Comparison of ENCODE assay signal across 13 cellular contexts in the genomic region with DNA sequence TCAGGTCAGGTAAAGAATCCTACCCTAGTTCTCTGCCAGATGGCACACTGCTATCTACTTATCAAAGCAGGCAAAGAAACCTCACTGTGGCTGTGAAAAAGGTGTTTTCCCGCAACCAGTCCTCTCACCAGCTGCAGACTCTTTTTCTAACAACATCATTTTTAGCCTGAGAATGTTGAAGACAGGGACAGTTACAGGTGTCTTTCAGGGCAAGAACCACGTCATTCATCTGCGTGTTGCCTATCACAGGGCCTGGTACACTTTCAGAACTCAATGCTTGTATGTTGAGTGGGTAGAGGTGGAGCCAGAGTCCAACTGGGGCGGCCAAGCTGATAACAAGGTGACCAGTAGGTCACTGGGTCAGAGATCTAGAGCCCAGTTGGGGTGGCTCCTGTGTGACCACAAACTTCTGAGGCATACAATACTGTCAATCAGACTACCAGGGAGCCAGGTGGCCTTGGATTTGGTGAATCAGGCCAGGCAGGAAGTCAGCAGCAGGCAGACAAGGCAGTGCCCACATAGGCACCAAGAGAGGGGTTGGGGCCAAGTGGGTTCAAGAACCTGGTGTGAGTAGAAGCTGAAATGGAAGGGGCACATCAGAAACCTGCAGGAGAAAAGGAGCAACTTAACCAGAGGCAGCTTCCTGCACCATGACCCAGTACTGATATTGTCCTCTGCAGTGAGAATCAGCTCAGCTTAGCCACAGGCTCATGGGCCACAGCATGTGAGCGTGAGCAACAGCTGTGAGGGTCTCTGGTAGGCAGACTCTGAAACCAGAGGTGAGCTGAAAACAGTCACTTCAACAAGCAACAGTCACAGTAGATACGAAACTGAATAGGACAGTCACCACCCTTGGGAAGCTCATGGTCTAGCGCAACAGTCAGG.
DNase-seq lines count a peak whose midpoint lies in the region; ATAC-seq and TF ChIP-seq lines count a peak whose summit lies in the region.
"Had no signal": no experiment of that assay in that cellular context is flagged by ENCODE, and none has a peak within 500 bp of the region (broad histone marks: within the 10 kb centered on the region; RNA-seq: fewer than 3 reads in every experiment).

No MANE protein-coding gene starts in this region.

- H3F3A ChIP-seq in Loucy (ENCODE audit: low read depth): no peaks in the 10 kb centered on the region

- no peak overlapping the region for H3K9ac ChIP-seq in Loucy (ENCODE audit: low read depth, low read length, poor library complexity, severe bottlenecking)

- peaks cover 4% of the 10 kb centered on the region for H3K36me3 Mint-ChIP-seq in activated CD4-positive, alpha-beta T cell treated with anti-CD3 and anti-CD28 coated beads for 36 hours (ENCODE audit: low read depth)

- H3K4me1 Mint-ChIP-seq in activated CD4-positive, alpha-beta T cell treated with anti-CD3 and anti-CD28 coated beads for 36 hours: peaks cover 31% of the 10 kb centered on the region

- CTCF ChIA-PET in activated CD4-positive, alpha-beta T cell treated with anti-CD3 and anti-CD28 coated beads for 36 hours (lab: Charles Lee): no interaction called here

- peaks cover 2% of the 10 kb centered on the region for H3K9me3 Mint-ChIP-seq in activated CD4-positive, alpha-beta T cell treated with anti-CD3 and anti-CD28 coated beads for 36 hours (ENCODE audit: low read depth)
- H3K9me3 Mint-ChIP-seq: nephron had no signal

- peak; percentile 42 for ATAC-seq in activated CD4-positive, alpha-beta T cell treated with anti-CD3 and anti-CD28 coated beads for 36 hours
- ATAC-seq in GM21526 (IDR thresholded peaks at IDR 0.05; ENCODE audit: low FRiP score, unreplicated experiment): peak; percentile 34
- ATAC-seq in GM21360 (IDR thresholded peaks at IDR 0.05; ENCODE audit: unreplicated experiment): no peak

- H3K36me3 ChIP-seq in Loucy (ENCODE audit: insufficient read depth, low read length) (no peaks in the 10 kb centered on the region), vagina (no peaks in the 10 kb centered on the region)

- H3K4me1 ChIP-seq in Loucy (ENCODE audit: insufficient read depth, low read length, poor library complexity, severe bottlenecking) (peaks cover 42% of the 10 kb centered on the region), vagina (peaks cover 21% of the 10 kb centered on the region)

- intact Hi-C loops in activated CD4-positive, alpha-beta T cell treated with anti-CD3 and anti-CD28 coated beads for 36 hours (cut with DNase I, micrococcal nuclease): loop anchor here in 1 of 2 experiments (2.0 kb wide), 1 partner anchor 210 kb away; no protein-coding TSS in a partner anchor
- intact Hi-C loops in vagina (cut with DNase I): no loop called here

- no peak for TF ChIP-seq CTCF in Loucy (conservative IDR thresholded peaks at IDR 0.05; ENCODE audit: low read length)
- TF ChIP-seq CTCF in vagina (IDR thresholded peaks at IDR 0.05): no peak

- H3K27me3 ChIP-seq in Loucy (ENCODE audit: insufficient read depth, low read length, poor library complexity, severe bottlenecking) (no peaks in the 10 kb centered on the region), vagina (no peaks in the 10 kb centered on the region)

- H4K20me1 ChIP-seq in Loucy (ENCODE audit: insufficient read depth, low read length, poor library complexity, severe bottlenecking): no peaks in the 10 kb centered on the region

- DNase-seq in activated CD4-positive, alpha-beta T cell treated with anti-CD3 and anti-CD28 coated beads for 36 hours: peak; percentile 34
- no peak for DNase-seq in activated CD4-positive, alpha-beta T cell treated with anti-CD3 and anti-CD28 coated beads, Interleukin-2, amount 50 U/mL, for 4 hours
- peak; percentile 46 for DNase-seq in myocyte (ENCODE audit: low read depth)
- DNase-seq in pons (ENCODE audit: low spot score): no peak
- no peak for DNase-seq in vagina (ENCODE audit: extremely low spot score in 2 of 2)
- DNase-seq: activated CD4-positive, alpha-beta T cell treated with anti-CD3 and anti-CD28 coated beads for 4 hours; NCI-H1417 treated with DMSO at 0.1 percent for 48 hours had no signal

- peak overlapping the region; percentile 27; the same call in 1 of the 2 replicates for H2AFZ ChIP-seq in Loucy (ENCODE audit: low read length)

- no peak overlapping the region for H3K4me3 Mint-ChIP-seq in activated CD4-positive, alpha-beta T cell treated with anti-CD3 and anti-CD28 coated beads for 36 hours
- H3K4me3 Mint-ChIP-seq: nephron had no signal

- H3K4me3 ChIP-seq in Loucy (ENCODE audit: low read length, poor library complexity, severe bottlenecking) (no peak overlapping the region), vagina (no peak overlapping the region)
- H3K4me3 ChIP-seq: coronary artery had no signal

- POLR2A ChIA-PET in activated CD4-positive, alpha-beta T cell treated with anti-CD3 and anti-CD28 coated beads for 36 hours (lab: Charles Lee): interaction anchor here (0.7 to 1.0 kb wide), 3 partner anchors 59 to 125 kb away, joined by 3 to 4 read pairs (median 3); no protein-coding TSS in a partner anchor

- TF ChIP-seq POLR2A in vagina (IDR thresholded peaks at IDR 0.05): no peak

- H3K27ac Mint-ChIP-seq in activated CD4-positive, alpha-beta T cell treated with anti-CD3 and anti-CD28 coated beads for 36 hours: peak overlapping the region; percentile 5
- H3K27ac Mint-ChIP-seq: nephron had no signal

- no peaks in the 10 kb centered on the region for H3K9me2 ChIP-seq in Loucy (replicated peaks; ENCODE audit: low read depth, low read length)

- H3K9me3 ChIP-seq in Loucy (ENCODE audit: insufficient read depth, low read depth, low read length) (no peaks in the 10 kb centered on the region), vagina (no peaks in the 10 kb centered on the region)

- H3K79me2 ChIP-seq in Loucy (ENCODE audit: insufficient read depth, low read length): no peaks in the 10 kb centered on the region

- H3K4me2 ChIP-seq in Loucy (ENCODE audit: low read depth, low read length, poor library complexity, severe bottlenecking): peak overlapping the region; percentile 6

- H3K27ac ChIP-seq in vagina: no peak overlapping the region
- H3K27ac ChIP-seq: 22Rv1, coronary artery had no signal

- H3K27me3 Mint-ChIP-seq in activated CD4-positive, alpha-beta T cell treated with anti-CD3 and anti-CD28 coated beads for 36 hours: no peaks in the 10 kb centered on the region

Comparison
In these comparisons a context has a peak if more than half of its experiments do, and no peak if none do; other contexts are left out.
1. DNase-seq: peak in activated CD4-positive, alpha-beta T cell treated with anti-CD3 and anti-CD28 coated beads for 36 hours (single experiment) and myocyte (single experiment); none in activated CD4-positive, alpha-beta T cell treated with anti-CD3 and anti-CD28 coated beads, Interleukin-2, amount 50 U/mL, for 4 hours (0 of 2), pons (single experiment) and vagina (0 of 2).